In genomic region chr19:47765522-47766358, GRCh38 we compare ENCODE assay signal across 8 cellular contexts. TPM values are rescaled to one million over a fixed set of nuclear protein-coding genes. Genes with fewer than 3 reads are reported as not detected.
DNase-seq lines count a peak whose midpoint lies in the region; ATAC-seq and TF ChIP-seq lines count a peak whose summit lies in the region.

No MANE protein-coding gene starts in this region.

- no peaks in the 10 kb centered on the region for H3K79me2 ChIP-seq in neural progenitor cell (ENCODE audit: low read depth)

- H3K27ac ChIP-seq in esophagus squamous epithelium (no peak overlapping the region), neural progenitor cell (no peak overlapping the region)

- TF ChIP-seq CTCF in esophagus squamous epithelium (IDR thresholded peaks at IDR 0.05) (peak; percentile 17 to 82 (median 69)), neural progenitor cell (IDR thresholded peaks at IDR 0.05) (peak; percentile 77)

- peaks cover 6% of the 10 kb centered on the region for H3K27me3 Mint-ChIP-seq in neural progenitor cell (ENCODE audit: insufficient read depth, low read depth)

- TF ChIP-seq POLR2A in esophagus squamous epithelium (IDR thresholded peaks at IDR 0.05), result no peak

- H3K27me3 ChIP-seq in esophagus squamous epithelium, result no peaks in the 10 kb centered on the region
- no peaks in the 10 kb centered on the region for H3K27me3 ChIP-seq in neural progenitor cell

- no peak overlapping the region for H2AFZ ChIP-seq in neural progenitor cell (replicated peaks)

- no peak overlapping the region for H3K4me2 ChIP-seq in neural progenitor cell

- intact Hi-C loops in esophagus squamous epithelium (cut with DNase I), result no loop called here

- no peak overlapping the region for H3K4me3 ChIP-seq in esophagus squamous epithelium
- H3K4me3 ChIP-seq in neural progenitor cell, result no peak overlapping the region

- H3K36me3 ChIP-seq in esophagus squamous epithelium (no peaks in the 10 kb centered on the region), neural progenitor cell (no peaks in the 10 kb centered on the region)

- no peaks in the 10 kb centered on the region for H4K20me1 ChIP-seq in neural progenitor cell (ENCODE audit: low read depth)

- H3F3A ChIP-seq in neural progenitor cell (ENCODE audit: low read depth), result peaks cover 7% of the 10 kb centered on the region

- peak overlapping the region; percentile 84 for H3K27ac Mint-ChIP-seq in neural progenitor cell

- H3K4me1 ChIP-seq in esophagus squamous epithelium, result peaks cover 0 to 9% (median 0%) of the 10 kb centered on the region in 3 donors
- peaks cover 6% of the 10 kb centered on the region for H3K4me1 ChIP-seq in neural progenitor cell

- 23 to 27% methylated on average over 11 to 17 of the region's 19 CpGs for WGBS in esophagus squamous epithelium, 2 donors

- ATAC-seq in GM19463 (IDR thresholded peaks at IDR 0.05; ENCODE audit: unreplicated experiment), result no peak
- no peak for ATAC-seq in HG02870 (IDR thresholded peaks at IDR 0.05; ENCODE audit: unreplicated experiment)

- H3K9ac ChIP-seq in neural progenitor cell, result no peak overlapping the region

- no peaks in the 10 kb centered on the region for H3K36me3 Mint-ChIP-seq in neural progenitor cell

- H3K9me3 ChIP-seq in esophagus squamous epithelium, result no peaks in the 10 kb centered on the region
- H3K9me3 ChIP-seq in neural progenitor cell (ENCODE audit: low read depth), result no peaks in the 10 kb centered on the region

- DNase-seq in NCI-H510A treated with DMSO at 0.1 percent for 48 hours (lab: John Stamatoyannopoulos, UW) (peak; percentile 24), NCI-H510A (lab: John Stamatoyannopoulos, UW) (no peak), NCI-H146 treated with DMSO at 0.1 percent for 48 hours (lab: John Stamatoyannopoulos, UW; ENCODE audit: unreplicated experiment) (peak; percentile 22), esophagus squamous epithelium (lab: John Stamatoyannopoulos, UW) (no peak), neural progenitor cell (ENCODE audit: low spot score) (peak; percentile 78)
- peak; percentile 49 to 59 for DNase-seq in activated CD4-positive, alpha-beta T cell treated with anti-CD3 and anti-CD28 coated beads, Interleukin-2, amount 50 U/mL, for 48 hours

- no peak overlapping the region for H3K4me3 Mint-ChIP-seq in neural progenitor cell

- H3K9me3 Mint-ChIP-seq in neural progenitor cell, result no peaks in the 10 kb centered on the region

- H3K4me1 Mint-ChIP-seq in neural progenitor cell, result peaks cover 10% of the 10 kb centered on the region

RNA-seq across cellular contexts. Expression of gene SELENOW, which starts 12.8 kb away (rescaled TPM):
- total RNA-seq in esophagus squamous epithelium (100 to 1,000 TPM; 185 to 477 (median 324) TPM), neural progenitor cell (ENCODE audit: low replicate concordance) (234 and 422 TPM in 2 replicates)

RNA-seq across cellular contexts. Expression of gene NOP53, which starts 20.4 kb away (rescaled TPM):
- total RNA-seq in esophagus squamous epithelium, result 100 to 1,000 TPM; 118 to 522 (median 268) TPM
- total RNA-seq in neural progenitor cell (ENCODE audit: low replicate concordance), result 101 and 172 TPM in 2 replicates

RNA-seq across cellular contexts. Expression of gene TPRX1, which starts 38.6 kb away (rescaled TPM):
- not detected for total RNA-seq in esophagus squamous epithelium
- not detected in 2 replicates for total RNA-seq in neural progenitor cell (ENCODE audit: low replicate concordance)

RNA-seq across cellular contexts. Expression of gene EHD2, which starts 52.5 kb away (rescaled TPM):
- total RNA-seq in esophagus squamous epithelium (10 to 100 TPM; 34.8 to 50.7 (median 39.2) TPM), neural progenitor cell (ENCODE audit: low replicate concordance) (1.5 and 3.9 TPM in 2 replicates)

RNA-seq across cellular contexts. Expression of gene CRX, which starts 56.0 kb away (rescaled TPM):
- not detected for total RNA-seq in esophagus squamous epithelium
- total RNA-seq in neural progenitor cell (ENCODE audit: low replicate concordance), result 0.19 and 0.22 TPM in 2 replicates

Comparison
In these comparisons a context has a peak if more than half of its experiments do, and no peak if none do; other contexts are left out.
1. DNase-seq: peak in NCI-H510A treated with DMSO at 0.1 percent for 48 hours (single experiment), NCI-H146 treated with DMSO at 0.1 percent for 48 hours (single experiment), activated CD4-positive, alpha-beta T cell treated with anti-CD3 and anti-CD28 coated beads, Interleukin-2, amount 50 U/mL, for 48 hours (2 of 2) and neural progenitor cell (single experiment); none in NCI-H510A (single experiment) and esophagus squamous epithelium (single experiment).